In the genomic region with DNA sequence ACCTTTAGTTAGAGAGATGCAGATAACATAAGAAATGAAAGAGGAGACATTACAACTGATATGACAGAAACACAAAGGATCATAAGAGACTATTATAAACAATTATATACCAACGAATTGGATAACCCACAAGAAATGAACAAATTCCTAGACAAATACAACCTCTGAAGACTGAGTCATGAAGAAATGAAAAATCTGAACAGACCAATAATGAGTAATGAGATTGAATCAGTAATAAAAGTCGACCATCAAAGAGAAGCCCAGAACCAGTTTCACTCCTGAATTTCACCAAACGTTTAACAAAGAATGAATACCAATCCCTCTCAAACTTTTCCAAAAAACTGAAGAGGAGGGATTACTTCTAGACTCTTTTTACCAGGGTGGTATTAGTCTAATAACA, we compare ENCODE assay signal across 34 cellular contexts. TPM values are rescaled to one million over a fixed set of nuclear protein-coding genes. Genes with fewer than 3 reads are reported as not detected.
"Had no signal": no experiment of that assay in that cellular context is flagged by ENCODE, and none has a peak within 500 bp of the region (broad histone marks: within the 10 kb centered on the region; RNA-seq: fewer than 3 reads in every experiment).

No MANE protein-coding gene starts in this region.

- ATAC-seq: activated naive CD4-positive, alpha-beta T cell treated with anti-CD3 and anti-CD28 coated beads, Interleukin-2, amount 50 U/mL, for 72 hours; activated naive CD8-positive, alpha-beta T cell treated with anti-CD3 and anti-CD28 coated beads, Interleukin-2, amount 50 U/mL, for 24 hours; activated T-cell treated with anti-CD3 and anti-CD28 coated beads, Interleukin-2, amount 50 U/mL, for 4 hours; activated T-cell treated with anti-CD3 and anti-CD28 coated beads, Interleukin-2, amount 50 U/mL, for 72 hours; activated T-helper 17 cell treated with anti-CD3 and anti-CD28 coated beads, Interleukin-2, amount 50 U/mL, for 72 hours; body of pancreas had no signal

- H3K9me3 ChIP-seq: adrenal gland, ascending aorta, body of pancreas, breast epithelium had no signal

- H3K4me3 ChIP-seq: adrenal gland, ascending aorta, body of pancreas, breast epithelium, cardiac muscle cell had no signal

- H3K27me3 ChIP-seq: adrenal gland, ascending aorta, body of pancreas, brain microvascular endothelial cell, breast epithelium, cardiac muscle cell had no signal

- H3K4me1 ChIP-seq: ascending aorta, body of pancreas, breast epithelium had no signal

- H3K27ac ChIP-seq: adrenal gland, ascending aorta, body of pancreas, brain microvascular endothelial cell, breast epithelium, cardiac muscle cell had no signal

- H3K36me3 ChIP-seq: adrenal gland, ascending aorta, brain microvascular endothelial cell, breast epithelium, cardiac muscle cell had no signal

- DNase-seq: activated effector memory CD4-positive, alpha-beta T cell treated with anti-CD3 and anti-CD28 coated beads, Interleukin-2, amount 50 U/mL, for 16 hours; activated effector memory CD4-positive, alpha-beta T cell treated with Interleukin-2 at 50 U/mL for 16 hours; activated gamma-delta T cell; activated gamma-delta T cell treated with Interleukin-2 at 50 U/mL for 16 hours; activated naive CD4-positive, alpha-beta T cell; activated naive CD4-positive, alpha-beta T cell treated with anti-CD3 and anti-CD28 coated beads for 36 hours; activated naive CD4-positive, alpha-beta T cell treated with anti-CD3 and anti-CD28 coated beads, Interleukin-2, amount 10 ng/mL, durations not matched to agents 7 days and 5 days; activated naive CD4-positive, alpha-beta T cell treated with anti-CD3 and anti-CD28 coated beads, Interleukin-2, amount 50 U/mL, for 16 hours; activated naive CD4-positive, alpha-beta T cell treated with Interleukin-2 at 50 U/mL for 16 hours; activated naive CD8-positive, alpha-beta T cell treated with anti-CD3 and anti-CD28 coated beads for 36 hours; activated naive CD8-positive, alpha-beta T cell treated with anti-CD3 and anti-CD28 coated beads, Interleukin-2, amount 10 ng/mL, durations not matched to agents 7 days and 5 days; activated naive CD8-positive, alpha-beta T cell treated with anti-CD3 and anti-CD28 coated beads, Interleukin-2, amount 50 U/mL, for 24 hours; activated T-cell treated with anti-CD3 and anti-CD28 coated beads, Interleukin-2, amount 50 U/mL, for 4 hours; activated T-cell treated with anti-CD3 and anti-CD28 coated beads, Interleukin-2, amount 50 U/mL, for 48 hours; activated T-cell treated with anti-CD3 and anti-CD28 coated beads, Interleukin-2, amount 50 U/mL, for 72 hours; adrenal gland; amniotic stem cell; amygdala; anterior cingulate cortex; aorta; body of pancreas; brain microvascular endothelial cell; caudate nucleus; central memory CD4-positive, alpha-beta T cell; cerebellar nuclear complex had no signal

RNA-seq across cellular contexts. Expression of a gene that starts 50.5 kb away (rescaled TPM):
- total RNA-seq: activated naive CD4-positive, alpha-beta T cell treated with anti-CD3 and anti-CD28 coated beads for 36 hours; activated naive CD4-positive, alpha-beta T cell treated with anti-CD3 and anti-CD28 coated beads, Interleukin-2, amount 50 U/mL, for 72 hours; activated naive CD8-positive, alpha-beta T cell treated with anti-CD3 and anti-CD28 coated beads for 36 hours; activated naive CD8-positive, alpha-beta T cell treated with anti-CD3 and anti-CD28 coated beads, Interleukin-2, amount 10 ng/mL, durations not matched to agents 7 days and 5 days; activated T-cell treated with anti-CD3 and anti-CD28 coated beads, Interleukin-2, amount 50 U/mL, for 4 hours; activated T-cell treated with anti-CD3 and anti-CD28 coated beads, Interleukin-2, amount 50 U/mL, for 72 hours; activated T-helper 1 cell treated with anti-CD3 and anti-CD28 coated beads, Interleukin-12 subunit alpha, Interleukin-12 subunit beta, Interleukin-2, Interleukin-4 antibody, amounts not matched to agents 30 ng/mL and 10 ng/mL and 1 ng/mL, durations not matched to agents 14 hours and 24 hours and 36 hours; activated T-helper 17 cell treated with anti-CD3 and anti-CD28 coated beads, Interleukin-2, amount 50 U/mL, for 72 hours; activated T-helper 2 cell treated with anti-CD3 and anti-CD28 coated beads, Interferon-gamma antibody, Interleukin-2, Interleukin-4, amounts not matched to agents 10 μg/mL and 5 μg/mL and 100 μg/mL, durations not matched to agents 14 hours and 24 hours and 36 hours; ascending aorta; bronchial epithelial cell; cerebellum had no signal
